Comparison of ENCODE assay signal across 8 cellular contexts in genomic region chr12:120292661-120293531, GRCh38. TPM values are rescaled to one million over a fixed set of nuclear protein-coding genes. Genes with fewer than 3 reads are reported as not detected.
DNase-seq lines count a peak whose midpoint lies in the region; ATAC-seq and TF ChIP-seq lines count a peak whose summit lies in the region.

Gene RNU4-1, minus strand, starts transcription at chr12:120293237.

- peak; percentile 60 for ATAC-seq in HCT116

- POLR2A ChIA-PET in HCT116 (lab: Charles Lee), result interaction anchor here (0.6 to 8.0 kb wide), 25 partner anchors 10 to 319 kb away, joined by 3 to 394 read pairs (median 10); partner anchors contain the start of genes COX6A1, DYNLL1, PLA2G1B and PXN

- TF ChIP-seq POLR2A in HCT116 (IDR thresholded peaks at IDR 0.05; ENCODE audit: borderline replicate concordance, extremely low read depth, insufficient read depth, insufficient read length) (peak; percentile 100), NB4 (IDR thresholded peaks at IDR 0.05; ENCODE audit: extremely low read depth, insufficient read length) (peak; percentile 99)

- no peaks in the 10 kb centered on the region for H3K9me2 ChIP-seq in HCT116 (ENCODE audit: insufficient read depth)

- H3K4me3 ChIP-seq in HCT116 (replicated peaks in 1 of 2; ENCODE audit: low read depth in 1 of 2, low read length in 2 of 2), result peak within 1 kb of the TSS; percentile 47 to 56
- H3K4me3 ChIP-seq in NB4 (ENCODE audit: low read depth, low read length), result peak within 1 kb of the TSS; percentile 67
- peak within 1 kb of the TSS; percentile 91 for H3K4me3 ChIP-seq in SK-N-MC
- peak within 1 kb of the TSS; percentile 68 for H3K4me3 ChIP-seq in osteoblast (ENCODE audit: insufficient read depth, low read length)
- H3K4me3 ChIP-seq in thymus (ENCODE audit: low read length), result peak within 1 kb of the TSS; percentile 61

- H2AFZ ChIP-seq in HCT116 (ENCODE audit: low read depth, low read length, poor library complexity, severe bottlenecking), result peak within 1 kb of the TSS; percentile 98
- H2AFZ ChIP-seq in osteoblast (ENCODE audit: low read length), result peak within 1 kb of the TSS; percentile 53

- H3K27ac ChIP-seq in HCT116 (ENCODE audit: low read depth, low read length), result peak within 1 kb of the TSS; percentile 84
- peak within 1 kb of the TSS; percentile 100 for H3K27ac ChIP-seq in SK-N-MC
- H3K27ac ChIP-seq in osteoblast (ENCODE audit: low read depth, low read length), result peak within 1 kb of the TSS; percentile 99
- H3K27ac ChIP-seq in thymus (ENCODE audit: low read depth), result peak within 1 kb of the TSS; percentile 100

- H3K27me3 ChIP-seq in HCT116 (ENCODE audit: insufficient read depth, low read length) (no peaks in the 10 kb centered on the region), osteoblast (ENCODE audit: insufficient read depth, low read length) (no peaks in the 10 kb centered on the region), thymus (ENCODE audit: control insufficient read depth, insufficient read depth) (no peaks in the 10 kb centered on the region)

- no peaks in the 10 kb centered on the region for H4K20me1 ChIP-seq in HCT116 (ENCODE audit: insufficient read depth)
- H4K20me1 ChIP-seq in osteoblast (ENCODE audit: insufficient read depth, low read length), result no peaks in the 10 kb centered on the region

- H3K4me1 ChIP-seq in HCT116 (ENCODE audit: control insufficient read depth in 1 of 2, insufficient read depth in 2 of 2, low read length in 2 of 2) (peaks cover 10 to 36% of the 10 kb centered on the region in 2 experiments), osteoblast (ENCODE audit: insufficient read depth, low read length) (peaks cover 12% of the 10 kb centered on the region), thymus (ENCODE audit: control insufficient read depth, insufficient read depth, low read length) (peaks cover 4% of the 10 kb centered on the region)

- RAD21 ChIA-PET in HCT116 (lab: Charles Lee; ENCODE audit: low non-redundant PET in 1 of 2, low total read pairs in 2 of 2, uncharacterized antibody in 2 of 2, unreplicated experiment in 2 of 2), result no interaction called here

- H3K4me2 ChIP-seq in HCT116 (ENCODE audit: low read length), result peak within 1 kb of the TSS; percentile 83
- H3K4me2 ChIP-seq in osteoblast (ENCODE audit: insufficient read depth, low read length), result peak within 1 kb of the TSS; percentile 90

- H3K79me2 ChIP-seq in HCT116 (ENCODE audit: insufficient read depth, low read length) (no peaks in the 10 kb centered on the region), osteoblast (ENCODE audit: insufficient read depth, low read length) (no peaks in the 10 kb centered on the region)

- H3K9ac ChIP-seq in HCT116 (ENCODE audit: low read length), result peak within 1 kb of the TSS; percentile 78
- peak within 1 kb of the TSS; percentile 95 for H3K9ac ChIP-seq in SK-N-MC (ENCODE audit: insufficient read length)

- WGBS in thymus, result under 1% methylated on average over 29 of the region's 29 CpGs

- CTCF ChIA-PET in HCT116 (lab: Charles Lee), result interaction anchor here (1.0 to 3.2 kb wide), 5 partner anchors 9 to 92 kb away, joined by 3 to 32 read pairs (median 12); partner anchors contain the start of genes RPLP0 and SIRT4

- DNase-seq in ELR (ENCODE audit: low read depth) (peak; percentile 99), HCT116 (ENCODE audit: low read depth, low spot score) (peak; percentile 99), NB4 (ENCODE audit: low read depth) (peak; percentile 99), SK-N-MC (ENCODE audit: low read depth, low spot score) (peak; percentile 94), head of caudate nucleus (peak; percentile 56 to 94 (median 79)), osteoblast (ENCODE audit: insufficient read length, low spot score, missing footprints) (peak; percentile 76)
- DNase-seq in activated naive CD4-positive, alpha-beta T cell treated with anti-CD3 and anti-CD28 coated beads, Interleukin-2, amount 50 U/mL, for 16 hours, result peak; percentile 73

- TF ChIP-seq CTCF in HCT116 (IDR thresholded peaks at IDR 0.05 in 2 of 3, conservative IDR thresholded peaks at IDR 0.05 in 1 of 3; ENCODE audit: borderline replicate concordance in 1 of 3, insufficient read depth in 1 of 3, low read depth in 2 of 3, low read length in 2 of 3) (0 out of 6 replicates have a peak, but pooled peaks of 1 of the 3 experiments have one; percentile 6), NB4 (IDR thresholded peaks at IDR 0.05; ENCODE audit: low read depth, low read length) (no peak), osteoblast (IDR thresholded peaks at IDR 0.05; ENCODE audit: extremely low read depth, low read depth, low read length) (no peak)

- intact Hi-C loops in HCT116 (cut with micrococcal nuclease), result no loop called here
- intact Hi-C loops in head of caudate nucleus (cut with DNase I), result no loop called here

- TF ChIP-seq RAD21 in HCT116 (IDR thresholded peaks at IDR 0.05; ENCODE audit: low read depth), result 0 out of 2 replicates have a peak, but pooled peaks have one; percentile 24

- BruUV-seq in HCT116 (replicated peaks; lab: Mats Ljungman, UMichigan), result no TSS peak

- no peaks in the 10 kb centered on the region for H3K9me3 ChIP-seq in HCT116 (ENCODE audit: control insufficient read depth in 1 of 2, insufficient read depth in 1 of 2, low read depth in 1 of 2, low read length in 2 of 2)
- H3K9me3 ChIP-seq in SK-N-MC (ENCODE audit: low read depth, low read length), result no peaks in the 10 kb centered on the region
- no peaks in the 10 kb centered on the region for H3K9me3 ChIP-seq in osteoblast (ENCODE audit: low read depth, low read length)
- no peaks in the 10 kb centered on the region for H3K9me3 ChIP-seq in thymus (ENCODE audit: control insufficient read depth)

- H3K36me3 ChIP-seq in HCT116 (ENCODE audit: control insufficient read depth in 1 of 2, insufficient read depth in 2 of 2, low read length in 2 of 2), result no peaks in the 10 kb centered on the region
- no peaks in the 10 kb centered on the region for H3K36me3 ChIP-seq in SK-N-MC (ENCODE audit: insufficient read depth, low read length)
- no peaks in the 10 kb centered on the region for H3K36me3 ChIP-seq in osteoblast (ENCODE audit: insufficient read depth, low read length)
- H3K36me3 ChIP-seq in thymus (ENCODE audit: control insufficient read depth, insufficient read depth), result no peaks in the 10 kb centered on the region

TF ChIP-seq in HCT116, 20 proteins besides CTCF, POLR2A, EP300 and RAD21 (continues in another document):
- no peak for TF ChIP-seq ZNF274 (IDR thresholded peaks at IDR 0.05; ENCODE audit: low read depth, low read length)
- TF ChIP-seq SRF (IDR thresholded peaks at IDR 0.05; ENCODE audit: low read depth), result peak; percentile 84
- peak; percentile 95 for TF ChIP-seq SP1 (IDR thresholded peaks at IDR 0.05; ENCODE audit: low read depth)
- no peak for TF ChIP-seq EZH2 (IDR thresholded peaks at IDR 0.05)
- TF ChIP-seq ZBTB33 (IDR thresholded peaks at IDR 0.05; ENCODE audit: extremely low read depth, insufficient replicate concordance, low read length), result peak; percentile 94
- no peak; the same call in 1 of the 2 replicates for TF ChIP-seq ELF1 (IDR thresholded peaks at IDR 0.05; ENCODE audit: borderline replicate concordance, low read depth)
- peak; percentile 55 for TF ChIP-seq FOSL1 (IDR thresholded peaks at IDR 0.05; ENCODE audit: low read depth)
- TF ChIP-seq EZH2phosphoT487 (IDR thresholded peaks at IDR 0.05; ENCODE audit: borderline replicate concordance), result no peak
- TF ChIP-seq YY1 (IDR thresholded peaks at IDR 0.05; ENCODE audit: extremely low read depth, insufficient replicate concordance, low read depth, low read length), result peak; percentile 78
- TF ChIP-seq EGR1 (IDR thresholded peaks at IDR 0.05; ENCODE audit: low read depth), result peak; percentile 76
- TF ChIP-seq JUND (IDR thresholded peaks at IDR 0.05), result peak; percentile 89
- no peak for TF ChIP-seq ZFX (IDR thresholded peaks at IDR 0.05)
- TF ChIP-seq CEBPB (IDR thresholded peaks at IDR 0.05; ENCODE audit: low read depth), result peak; percentile 90

RNA-seq across cellular contexts. Expression of gene RNU4-1, which starts in this region (rescaled TPM):
- total RNA-seq in HCT116 (2021; ENCODE audit: unreplicated experiment), result 2,323 TPM
- 25.9 and 42.2 TPM in 2 replicates for polyA plus RNA-seq in HCT116 (2012)
- total RNA-seq in osteoblast, result under 0.01 TPM in 2 replicates
- not detected for polyA plus RNA-seq in thymus

Comparison
In these comparisons a context has a peak if more than half of its experiments do, and no peak if none do; other contexts are left out.
1. Peak in every context shown above with its lines: DNase-seq, ATAC-seq, H3K4me3 ChIP-seq and H3K27ac ChIP-seq.
2. RNA of gene RNU4-1 (total RNA-seq): 2,323 TPM in HCT116 (single experiment); under 0.01 TPM in osteoblast; every median in the first group is over 1,000 times any median in the second.
3. Peak in DNase-seq, H3K4me3 ChIP-seq, H3K27ac ChIP-seq and H3K4me2 ChIP-seq in osteoblast; RNA of the gene not detected or under 1 TPM.